Comparison of ENCODE assay signal across 1 cellular context in the genomic region with DNA sequence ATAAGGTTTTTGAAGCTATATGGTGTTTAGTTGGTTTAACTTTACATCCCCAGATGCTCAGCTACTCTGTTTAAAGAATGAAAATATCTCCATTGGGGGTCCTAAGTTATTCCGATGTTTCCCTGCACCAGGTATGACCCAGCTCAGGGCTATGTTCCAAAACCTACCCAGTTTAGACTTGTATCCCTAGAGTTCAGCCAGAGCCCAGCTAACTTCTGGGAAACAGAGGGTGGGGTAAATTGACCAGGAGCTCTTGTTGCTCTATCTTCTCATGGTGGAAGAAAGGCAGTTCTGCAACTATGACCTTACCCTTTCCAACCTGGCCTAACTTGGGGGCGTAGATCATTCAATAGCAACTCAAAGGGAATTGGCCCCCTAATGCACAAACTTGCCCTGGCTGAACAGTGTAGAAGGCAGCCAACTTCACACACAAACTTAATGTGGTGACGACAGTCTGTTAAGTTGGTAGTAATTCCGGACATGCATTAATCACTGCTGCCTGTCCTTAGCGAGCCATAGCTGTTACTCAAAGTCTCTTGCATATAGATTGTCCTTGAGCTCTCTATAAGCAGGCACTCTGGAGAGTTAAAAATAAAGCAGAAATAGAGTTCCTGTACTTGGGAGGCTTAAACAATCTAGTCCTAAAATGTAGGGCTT.
TF ChIP-seq lines count a peak whose summit lies in the region.

No MANE protein-coding gene starts in this region.

TF ChIP-seq in K562, 482 proteins besides CTCF, POLR2A, EP300 and RAD21:
- TF ChIP-seq, protein P1, sequence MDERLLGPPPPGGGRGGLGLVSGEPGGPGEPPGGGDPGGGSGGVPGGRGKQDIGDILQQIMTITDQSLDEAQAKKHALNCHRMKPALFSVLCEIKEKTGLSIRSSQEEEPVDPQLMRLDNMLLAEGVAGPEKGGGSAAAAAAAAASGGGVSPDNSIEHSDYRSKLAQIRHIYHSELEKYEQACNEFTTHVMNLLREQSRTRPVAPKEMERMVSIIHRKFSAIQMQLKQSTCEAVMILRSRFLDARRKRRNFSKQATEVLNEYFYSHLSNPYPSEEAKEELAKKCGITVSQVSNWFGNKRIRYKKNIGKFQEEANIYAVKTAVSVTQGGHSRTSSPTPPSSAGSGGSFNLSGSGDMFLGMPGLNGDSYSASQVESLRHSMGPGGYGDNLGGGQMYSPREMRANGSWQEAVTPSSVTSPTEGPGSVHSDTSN (CRISPR knock-in tag; IDR thresholded peaks at IDR 0.05; ENCODE audit: low read depth): no peak
- TF ChIP-seq, protein P1 (tag; conservative IDR thresholded peaks at IDR 0.05; ENCODE audit: low read depth): peak; percentile 58
- TF ChIP-seq KLF16 (IDR thresholded peaks at IDR 0.05): no peak
- TF ChIP-seq TEAD2 (tag; IDR thresholded peaks at IDR 0.05): no peak
- peak; percentile 46 for TF ChIP-seq MEIS2 (IDR thresholded peaks at IDR 0.05; ENCODE audit: partially characterized antibody)
TF ChIP-seq in K562: peak in this region for 2.
